ENCODE assay signal across 12 cellular contexts in the genomic region with DNA sequence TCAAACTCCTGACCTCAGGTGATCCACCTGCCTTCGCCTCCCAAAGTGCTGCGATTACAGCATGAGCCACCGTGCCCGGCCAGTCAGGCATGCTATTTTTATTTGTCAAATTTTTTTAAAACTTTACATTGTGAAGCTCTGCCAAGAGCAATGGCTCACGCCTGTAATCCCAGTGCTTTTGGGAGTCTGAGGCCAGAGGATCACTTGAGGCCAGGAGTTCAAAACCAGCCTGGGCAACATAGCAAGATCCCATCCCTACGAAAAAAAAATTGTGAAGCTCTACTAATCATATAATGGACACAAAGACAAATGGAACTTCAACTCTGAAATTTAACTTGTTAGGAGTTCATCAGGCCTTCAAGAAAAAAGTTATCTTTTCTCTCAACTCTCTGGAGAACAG. TPM values are rescaled to one million over a fixed set of nuclear protein-coding genes. Genes with fewer than 3 reads are reported as not detected.
DNase-seq lines count a peak whose midpoint lies in the region; ATAC-seq and TF ChIP-seq lines count a peak whose summit lies in the region.
"Had no signal": no experiment of that assay in that cellular context is flagged by ENCODE, and none has a peak within 500 bp of the region (broad histone marks: within the 10 kb centered on the region; RNA-seq: fewer than 3 reads in every experiment).

No MANE protein-coding gene starts in this region.

- H3K27ac Mint-ChIP-seq in CD4-positive, CD25-positive, alpha-beta regulatory T cell, result peak overlapping the region; percentile 68 to 99 (median 99)
- peak overlapping the region; percentile 98 for H3K27ac Mint-ChIP-seq in activated naive CD8-positive, alpha-beta T cell treated with anti-CD3 and anti-CD28 coated beads, Interleukin-2, amount 50 U/mL, for 24 hours
- H3K27ac Mint-ChIP-seq in nephron progenitor cell, result peak overlapping the region; percentile 96

- peaks cover 8% of the 10 kb centered on the region for H3K36me3 Mint-ChIP-seq in CD4-positive, CD25-positive, alpha-beta regulatory T cell
- H3K36me3 Mint-ChIP-seq in activated naive CD8-positive, alpha-beta T cell treated with anti-CD3 and anti-CD28 coated beads, Interleukin-2, amount 50 U/mL, for 24 hours (ENCODE audit: low read depth), result peaks cover 11% of the 10 kb centered on the region
- peaks cover 24% of the 10 kb centered on the region for H3K36me3 Mint-ChIP-seq in nephron progenitor cell (ENCODE audit: low read depth)

- H3K27ac ChIP-seq in CD4-positive, CD25-positive, alpha-beta regulatory T cell (ENCODE audit: insufficient read depth, low read length, poor library complexity, severe bottlenecking), result peak overlapping the region; percentile 96
- H3K27ac ChIP-seq in HEK293 (ENCODE audit: extremely low read depth, low read depth, low read length), result no peak overlapping the region

- no peak for ATAC-seq in CD4-positive, CD25-positive, alpha-beta regulatory T cell (ENCODE audit: low read depth in 2 of 2)
- ATAC-seq in activated naive CD8-positive, alpha-beta T cell treated with anti-CD3 and anti-CD28 coated beads, Interleukin-2, amount 50 U/mL, for 24 hours, result no peak
- ATAC-seq: right lobe of liver had no signal

- no peak for TF ChIP-seq CTCF in HEK293 (tag by site-specific recombination; IDR thresholded peaks at IDR 0.05)
- no peak for TF ChIP-seq CTCF in nephron progenitor cell (IDR thresholded peaks at IDR 0.05)

- H3K4me3 ChIP-seq in CD4-positive, CD25-positive, alpha-beta regulatory T cell (ENCODE audit: low read depth, low read length), result peak overlapping the region; percentile 89
- H3K4me3 ChIP-seq in HEK293 (ENCODE audit: low read depth, low read length), result no peak overlapping the region

- peak overlapping the region; percentile 90 to 100 (median 95) for H3K4me3 Mint-ChIP-seq in CD4-positive, CD25-positive, alpha-beta regulatory T cell
- H3K4me3 Mint-ChIP-seq in activated naive CD8-positive, alpha-beta T cell treated with anti-CD3 and anti-CD28 coated beads, Interleukin-2, amount 50 U/mL, for 24 hours, result peak overlapping the region; percentile 94
- peak overlapping the region; percentile 94 for H3K4me3 Mint-ChIP-seq in nephron progenitor cell

- peaks cover 3% of the 10 kb centered on the region for H3K36me3 ChIP-seq in CD4-positive, CD25-positive, alpha-beta regulatory T cell (ENCODE audit: control insufficient read depth, insufficient read depth, low read length)
- H3K36me3 ChIP-seq in HEK293 (ENCODE audit: control insufficient read depth in 2 of 2, insufficient read depth in 1 of 2, low read length in 2 of 2), result peaks cover 3 to 13% of the 10 kb centered on the region in 2 experiments; a peak in 2 of 3 replicates
- H3K36me3 ChIP-seq: right lobe of liver had no signal

- DNase-seq in CD4-positive, CD25-positive, alpha-beta regulatory T cell, result no peak
- DNase-seq in activated naive CD8-positive, alpha-beta T cell treated with anti-CD3 and anti-CD28 coated beads, Interleukin-2, amount 50 U/mL, for 24 hours, result no peak
- DNase-seq in nephron progenitor cell, result no peak
- DNase-seq in effector CD4-positive, alpha-beta T cell, result no peak
- no peak for DNase-seq in hypothalamus (lab: John Stamatoyannopoulos, UW)
- no peak for DNase-seq in OCI-M1 (lab: John Stamatoyannopoulos, UW)
- no peak for DNase-seq in DMS79 (lab: John Stamatoyannopoulos, UW)
- DNase-seq: activated CD4-positive, alpha-beta T cell treated with anti-CD3 and anti-CD28 coated beads for 48 hours had no signal

- H3K9me3 ChIP-seq in CD4-positive, CD25-positive, alpha-beta regulatory T cell (ENCODE audit: control insufficient read depth in 2 of 2, low read length in 2 of 2), result no peaks in the 10 kb centered on the region
- H3K9me3 ChIP-seq in HEK293 (ENCODE audit: control insufficient read depth, insufficient read depth, low read depth, low read length), result no peaks in the 10 kb centered on the region
- H3K9me3 ChIP-seq: right lobe of liver had no signal

- peaks cover 0 to 1% (median 0%) of the 10 kb centered on the region in 7 donors for H3K9me3 Mint-ChIP-seq in CD4-positive, CD25-positive, alpha-beta regulatory T cell
- no peaks in the 10 kb centered on the region for H3K9me3 Mint-ChIP-seq in activated naive CD8-positive, alpha-beta T cell treated with anti-CD3 and anti-CD28 coated beads, Interleukin-2, amount 50 U/mL, for 24 hours
- H3K9me3 Mint-ChIP-seq in nephron progenitor cell, result no peaks in the 10 kb centered on the region

- H3K27me3 ChIP-seq in CD4-positive, CD25-positive, alpha-beta regulatory T cell (ENCODE audit: control insufficient read depth, insufficient read depth, low read length), result no peaks in the 10 kb centered on the region
- H3K27me3 ChIP-seq: right lobe of liver had no signal

- H3K4me1 ChIP-seq in CD4-positive, CD25-positive, alpha-beta regulatory T cell (ENCODE audit: control insufficient read depth, insufficient read depth, low read length, poor library complexity, severe bottlenecking), result peaks cover 23% of the 10 kb centered on the region
- H3K4me1 ChIP-seq in HEK293 (ENCODE audit: control insufficient read depth, insufficient read depth, low read length), result no peaks in the 10 kb centered on the region; the same call in 1 of the 2 replicates

- POLR2A ChIA-PET in HEK293 (lab: Yijun Ruan, JAX), result interaction anchor here (1.5 kb wide), 1 partner anchor 26 kb away, joined by 3 read pairs; a partner anchor contains a TSS

- peaks cover 13 to 59% (median 39%) of the 10 kb centered on the region in 4 donors for H3K4me1 Mint-ChIP-seq in CD4-positive, CD25-positive, alpha-beta regulatory T cell
- H3K4me1 Mint-ChIP-seq in activated naive CD8-positive, alpha-beta T cell treated with anti-CD3 and anti-CD28 coated beads, Interleukin-2, amount 50 U/mL, for 24 hours, result peaks cover 28% of the 10 kb centered on the region
- H3K4me1 Mint-ChIP-seq in nephron progenitor cell, result peaks cover 48% of the 10 kb centered on the region

- CTCF ChIA-PET in HEK293 (lab: Yijun Ruan, JAX), result interaction anchor here (1.7 to 2.6 kb wide), 2 partner anchors 24 to 121 kb away, joined by 4 to 17 read pairs; no protein-coding TSS in a partner anchor

- peaks cover 11% of the 10 kb centered on the region for H3K27me3 Mint-ChIP-seq in CD4-positive, CD25-positive, alpha-beta regulatory T cell
- H3K27me3 Mint-ChIP-seq in activated naive CD8-positive, alpha-beta T cell treated with anti-CD3 and anti-CD28 coated beads, Interleukin-2, amount 50 U/mL, for 24 hours, result no peaks in the 10 kb centered on the region
- H3K27me3 Mint-ChIP-seq in nephron progenitor cell (ENCODE audit: low read depth, poor library complexity), result peaks cover 3% of the 10 kb centered on the region

TF ChIP-seq in HEK293, 187 proteins besides CTCF, POLR2A, EP300 and RAD21:
- TF ChIP-seq ZNF146 (tag by site-specific recombination; IDR thresholded peaks at IDR 0.05) (no peak), KLF16 (tag by site-specific recombination; IDR thresholded peaks at IDR 0.05) (no peak), ZNF10 (tag by site-specific recombination; IDR thresholded peaks at IDR 0.05) (no peak), ZNF184 (tag by site-specific recombination; IDR thresholded peaks at IDR 0.05) (no peak), ZNF121 (tag by site-specific recombination; IDR thresholded peaks at IDR 0.05) (peak; percentile 97)
- TF ChIP-seq, protein P1, sequence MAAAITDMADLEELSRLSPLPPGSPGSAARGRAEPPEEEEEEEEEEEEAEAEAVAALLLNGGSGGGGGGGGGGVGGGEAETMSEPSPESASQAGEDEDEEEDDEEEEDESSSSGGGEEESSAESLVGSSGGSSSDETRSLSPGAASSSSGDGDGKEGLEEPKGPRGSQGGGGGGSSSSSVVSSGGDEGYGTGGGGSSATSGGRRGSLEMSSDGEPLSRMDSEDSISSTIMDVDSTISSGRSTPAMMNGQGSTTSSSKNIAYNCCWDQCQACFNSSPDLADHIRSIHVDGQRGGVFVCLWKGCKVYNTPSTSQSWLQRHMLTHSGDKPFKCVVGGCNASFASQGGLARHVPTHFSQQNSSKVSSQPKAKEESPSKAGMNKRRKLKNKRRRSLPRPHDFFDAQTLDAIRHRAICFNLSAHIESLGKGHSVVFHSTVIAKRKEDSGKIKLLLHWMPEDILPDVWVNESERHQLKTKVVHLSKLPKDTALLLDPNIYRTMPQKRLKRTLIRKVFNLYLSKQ (tag by site-specific recombination; IDR thresholded peaks at IDR 0.05; ENCODE audit: borderline replicate concordance), result no peak
- TF ChIP-seq, protein P2, sequence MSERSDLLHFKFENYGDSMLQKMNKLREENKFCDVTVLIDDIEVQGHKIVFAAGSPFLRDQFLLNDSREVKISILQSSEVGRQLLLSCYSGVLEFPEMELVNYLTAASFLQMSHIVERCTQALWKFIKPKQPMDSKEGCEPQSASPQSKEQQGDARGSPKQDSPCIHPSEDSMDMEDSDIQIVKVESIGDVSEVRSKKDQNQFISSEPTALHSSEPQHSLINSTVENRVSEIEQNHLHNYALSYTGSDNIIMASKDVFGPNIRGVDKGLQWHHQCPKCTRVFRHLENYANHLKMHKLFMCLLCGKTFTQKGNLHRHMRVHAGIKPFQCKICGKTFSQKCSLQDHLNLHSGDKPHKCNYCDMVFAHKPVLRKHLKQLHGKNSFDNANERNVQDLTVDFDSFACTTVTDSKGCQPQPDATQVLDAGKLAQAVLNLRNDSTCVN (tag by site-specific recombination; optimal IDR thresholded peaks at IDR 0.05), result no peak

RNA-seq across cellular contexts. Expression of a gene that starts 1.9 kb away (rescaled TPM):
- total RNA-seq in CD4-positive, CD25-positive, alpha-beta regulatory T cell, result 115 TPM
- polyA plus RNA-seq in CD4-positive, CD25-positive, alpha-beta regulatory T cell, result 1 to 10 TPM; 6.0 to 8.6 (median 8.0) TPM

RNA-seq across cellular contexts. Expression of a gene that starts 5.6 kb away (rescaled TPM):
- not detected for total RNA-seq in CD4-positive, CD25-positive, alpha-beta regulatory T cell
- polyA plus RNA-seq in CD4-positive, CD25-positive, alpha-beta regulatory T cell, result under 1 TPM in 1 of 4 donors, not detected in 3; 0.21 TPM
- total RNA-seq: G401, M059J had no signal

RNA-seq across cellular contexts. Expression of a gene that starts 26.1 kb away (rescaled TPM):
- total RNA-seq in CD4-positive, CD25-positive, alpha-beta regulatory T cell, result not detected
- polyA plus RNA-seq in CD4-positive, CD25-positive, alpha-beta regulatory T cell, result under 1 TPM in 1 of 4 donors, not detected in 3; 0.06 TPM

RNA-seq across cellular contexts. Expression of a gene that starts 30.6 kb away (rescaled TPM):
- 0.47 TPM for total RNA-seq in CD4-positive, CD25-positive, alpha-beta regulatory T cell
- under 1 TPM in 3 of 4 donors, not detected in 1; 0.07 to 0.23 (median 0.13) TPM for polyA plus RNA-seq in CD4-positive, CD25-positive, alpha-beta regulatory T cell

RNA-seq across cellular contexts. Expression of a gene that starts 50.7 kb away (rescaled TPM):
- total RNA-seq in CD4-positive, CD25-positive, alpha-beta regulatory T cell, result 403 TPM
- polyA plus RNA-seq in CD4-positive, CD25-positive, alpha-beta regulatory T cell, result 100 to 1,000 TPM; 173 to 192 (median 182) TPM
- total RNA-seq: G401 had no signal
